In genomic region chr19:3387645-3388589, GRCh38 we compare ENCODE assay signal across 9 cellular contexts. TPM values are rescaled to one million over a fixed set of nuclear protein-coding genes. Genes with fewer than 3 reads are reported as not detected.
DNase-seq lines count a peak whose midpoint lies in the region; ATAC-seq and TF ChIP-seq lines count a peak whose summit lies in the region.
"Had no signal": no experiment of that assay in that cellular context is flagged by ENCODE, and none has a peak within 500 bp of the region (broad histone marks: within the 10 kb centered on the region; RNA-seq: fewer than 3 reads in every experiment).

No MANE protein-coding gene starts in this region.

- no peaks in the 10 kb centered on the region for H3K27me3 ChIP-seq in heart right ventricle
- no peaks in the 10 kb centered on the region for H3K27me3 ChIP-seq in skeletal muscle tissue (ENCODE audit: control insufficient read depth in 3 of 3, insufficient read depth in 3 of 3, low read length in 3 of 3)
- H3K27me3 ChIP-seq in MM.1S (replicated peaks; ENCODE audit: insufficient read depth, low read length), result peaks cover 85% of the 10 kb centered on the region

- H3K4me2 ChIP-seq in MM.1S (ENCODE audit: low read depth, low read length), result no peak overlapping the region

- no peaks in the 10 kb centered on the region for H3K9me3 ChIP-seq in heart right ventricle
- no peaks in the 10 kb centered on the region for H3K9me3 ChIP-seq in skeletal muscle tissue (ENCODE audit: control insufficient read depth in 3 of 3, low read length in 3 of 3)
- no peaks in the 10 kb centered on the region for H3K9me3 ChIP-seq in MM.1S (replicated peaks; ENCODE audit: insufficient read depth, low read length)

- H3K4me3 ChIP-seq in heart right ventricle, result peak overlapping the region in 1 of 10 donors; percentile 10
- peak overlapping the region; percentile 5 to 59 (median 45) for H3K4me3 ChIP-seq in skeletal muscle tissue (ENCODE audit: low read length in 3 of 3)
- no peak overlapping the region for H3K4me3 ChIP-seq in MM.1S (ENCODE audit: low read length)
- H3K4me3 ChIP-seq: SK-N-MC had no signal

- intact Hi-C loops in heart right ventricle (cut with DNase I), result loop anchor here in 1 of 10 donors (1.0 kb wide), 1 partner anchor 12 kb away; no protein-coding TSS in a partner anchor

- H3K27ac ChIP-seq in heart right ventricle, result peak overlapping the region; percentile 64 to 95 (median 82)
- peak overlapping the region; percentile 90 for H3K27ac ChIP-seq in skeletal muscle tissue (ENCODE audit: low read depth, low read length)
- H3K27ac ChIP-seq in MM.1S (ENCODE audit: low read length), result no peak overlapping the region
- H3K27ac ChIP-seq: SK-N-MC had no signal

- H3K9me2 ChIP-seq in MM.1S (replicated peaks; ENCODE audit: insufficient read depth, low read length), result no peaks in the 10 kb centered on the region

- ATAC-seq in heart right ventricle (peak; percentile 74 to 90 (median 80)), HG02798 (IDR thresholded peaks at IDR 0.05; ENCODE audit: poor library complexity, unreplicated experiment) (no peak)

- TF ChIP-seq CTCF in heart right ventricle (IDR thresholded peaks at IDR 0.05) (no peak), MM.1S (IDR thresholded peaks at IDR 0.05; ENCODE audit: low read length) (no peak)

- H2AFZ ChIP-seq in MM.1S (ENCODE audit: low read length), result no peak overlapping the region

- DNase-seq in EL, result peak; percentile 22
- peak; percentile 66 for DNase-seq in SHP77 treated with DMSO at 0.1 percent for 48 hours (lab: John Stamatoyannopoulos, UW)
- DNase-seq in heart right ventricle, result peak; percentile 79 to 88
- no peak for DNase-seq in MV-4-11 (lab: John Stamatoyannopoulos, UW)
- DNase-seq in activated T-cell treated with anti-CD3 and anti-CD28 coated beads, Interleukin-2, amount 50 U/mL, for 1 hour, result no peak
- no peak for DNase-seq in MM.1S

- 39 to 45% methylated on average over 42 of the region's 42 CpGs for WGBS in heart right ventricle, 2 donors

- H3K79me2 ChIP-seq in MM.1S (ENCODE audit: low read length), result no peaks in the 10 kb centered on the region

- no peaks in the 10 kb centered on the region for H3F3A ChIP-seq in MM.1S (ENCODE audit: insufficient read depth, low read length)

- H3K9ac ChIP-seq in skeletal muscle tissue (ENCODE audit: low read depth in 1 of 3, low read length in 3 of 3) (peak overlapping the region in 2 of 3 donors; percentile 62 to 81), MM.1S (ENCODE audit: low read length) (no peak overlapping the region)

- H3K4me1 ChIP-seq in heart right ventricle (peaks cover 52 to 86% (median 76%) of the 10 kb centered on the region in 9 donors), skeletal muscle tissue (ENCODE audit: control insufficient read depth in 3 of 3, insufficient read depth in 3 of 3, low read length in 3 of 3) (peaks cover 72 to 81% (median 79%) of the 10 kb centered on the region in 3 donors), MM.1S (ENCODE audit: low read length) (0 out of 2 replicates have a peak, but pooled peaks cover 3% of the 10 kb centered on the region)

- H3K36me3 ChIP-seq in heart right ventricle, result peaks cover 0 to 38% (median 0%) of the 10 kb centered on the region in 9 donors
- peaks cover 2 to 4% (median 4%) of the 10 kb centered on the region in 3 donors for H3K36me3 ChIP-seq in skeletal muscle tissue (ENCODE audit: control insufficient read depth in 3 of 3, insufficient read depth in 3 of 3, low read length in 3 of 3)
- H3K36me3 ChIP-seq in MM.1S (replicated peaks; ENCODE audit: insufficient read depth, low read length), result no peaks in the 10 kb centered on the region

- H4K20me1 ChIP-seq in MM.1S (ENCODE audit: insufficient read depth, low read length), result no peaks in the 10 kb centered on the region

RNA-seq across cellular contexts. Expression of gene NFIC, which starts 21.5 kb away (rescaled TPM):
- 100 to 1,000 TPM; 132 to 217 (median 161) TPM for total RNA-seq in heart right ventricle
- polyA plus RNA-seq in heart right ventricle, result 100 to 1,000 TPM in 1 of 2 donors, 10 to 100 TPM in 1; 52.3 to 147 TPM
- total RNA-seq in skeletal muscle tissue, result 8.4 TPM

Comparison
In these comparisons a context has a peak if more than half of its experiments do, and no peak if none do; other contexts are left out.
1. DNase-seq: peak in EL (single experiment), SHP77 treated with DMSO at 0.1 percent for 48 hours (single experiment) and heart right ventricle (2 of 2); none in MV-4-11 (single experiment), activated T-cell treated with anti-CD3 and anti-CD28 coated beads, Interleukin-2, amount 50 U/mL, for 1 hour (single experiment) and MM.1S (single experiment).
2. RNA of gene NFIC, which starts 21.5 kb away (total RNA-seq): 132 to 217 TPM in heart right ventricle; 8.4 TPM in skeletal muscle tissue (single experiment); every median in the first group is over 10 times any median in the second.